Comparison of ENCODE assay signal across 13 cellular contexts in the genomic region with DNA sequence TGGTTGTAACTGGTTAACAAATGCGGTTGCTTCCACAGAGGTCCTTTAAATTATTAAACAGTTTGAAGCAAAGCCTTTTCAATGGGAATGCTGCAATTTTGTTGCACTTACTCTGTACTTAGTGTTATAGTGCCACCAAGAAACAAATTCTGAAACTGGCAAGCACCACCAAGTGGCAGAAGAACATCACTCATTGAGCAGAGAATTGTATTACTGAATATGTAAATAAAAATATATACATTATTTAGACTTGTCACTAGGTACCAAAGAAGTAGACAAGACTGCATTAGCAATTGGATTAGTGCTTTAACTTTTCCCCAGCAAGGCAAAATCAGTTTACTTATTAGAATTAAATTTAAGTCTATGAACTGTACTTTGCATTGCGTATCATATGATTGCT. TPM values are rescaled to one million over a fixed set of nuclear protein-coding genes. Genes with fewer than 3 reads are reported as not detected.
A peak's percentile ranks its signal among the peaks of the same experiment; 100 is the strongest.
DNase-seq lines count a peak whose midpoint lies in the region; FAIRE-seq and TF ChIP-seq lines count a peak whose summit lies in the region.
"Had no signal": no experiment of that assay in that cellular context is flagged by ENCODE, and none has a peak within 500 bp of the region (broad histone marks: within the 10 kb centered on the region; RNA-seq: fewer than 3 reads in every experiment).

No MANE protein-coding gene starts in this region.

- H3K4me1 ChIP-seq in OCI-LY3 (ENCODE audit: low read length) (peaks cover 14% of the 10 kb centered on the region), endothelial cell of umbilical vein (ENCODE audit: control insufficient read depth, extremely low read depth, insufficient read depth, low read length) (peaks cover 27% of the 10 kb centered on the region)

- H2AFZ ChIP-seq in OCI-LY3 (ENCODE audit: low read depth, low read length) (no peak overlapping the region), endothelial cell of umbilical vein (ENCODE audit: low read depth, low read length) (no peak overlapping the region)

- H3K9me3 ChIP-seq in OCI-LY3 (ENCODE audit: insufficient read depth, low read length) (no peaks in the 10 kb centered on the region), endothelial cell of umbilical vein (replicated peaks; ENCODE audit: control insufficient read depth, insufficient read depth, low read length) (no peaks in the 10 kb centered on the region)
- H3K9me3 ChIP-seq: neutrophil had no signal

- no TSS peak for BruUV-seq in endothelial cell of umbilical vein (replicated peaks; lab: Mats Ljungman, UMichigan)

- H4K20me1 ChIP-seq in OCI-LY3 (ENCODE audit: insufficient read depth, low read length) (no peaks in the 10 kb centered on the region), endothelial cell of umbilical vein (replicated peaks; ENCODE audit: control insufficient read depth, extremely low read depth, insufficient read depth, low read length) (no peaks in the 10 kb centered on the region)

- no peak overlapping the region for H3K27ac ChIP-seq in OCI-LY3 (ENCODE audit: low read length)
- H3K27ac ChIP-seq in endothelial cell of umbilical vein (ENCODE audit: insufficient read depth, low read depth, low read length), result no peak overlapping the region
- H3K27ac ChIP-seq: neutrophil had no signal

- CTCF ChIA-PET in endothelial cell of umbilical vein (lab: Charles Lee), result interaction anchor here (6.2 kb wide), 1 partner anchor 35 kb away, joined by 31 read pairs; no protein-coding TSS in a partner anchor

- peak; percentile 24 for FAIRE-seq in endothelial cell of umbilical vein (lab: Jason Lieb, UNC)

- TF ChIP-seq POLR2A in endothelial cell of umbilical vein (IDR thresholded peaks at IDR 0.05; ENCODE audit: low read depth, low read length), result no peak

- H3K27me3 ChIP-seq in OCI-LY3 (ENCODE audit: low read depth, low read length) (no peaks in the 10 kb centered on the region), endothelial cell of umbilical vein (ENCODE audit: control insufficient read depth in 2 of 2, insufficient read depth in 2 of 2, low read length in 2 of 2) (peaks cover 47 to 83% of the 10 kb centered on the region in 2 experiments)

- no peaks in the 10 kb centered on the region for H3K36me3 ChIP-seq in OCI-LY3 (replicated peaks; ENCODE audit: low read depth, low read length)
- no peaks in the 10 kb centered on the region for H3K36me3 ChIP-seq in endothelial cell of umbilical vein (ENCODE audit: control insufficient read depth in 2 of 2, extremely low read depth in 1 of 2, insufficient read depth in 2 of 2, low read length in 2 of 2)
- H3K36me3 ChIP-seq: neutrophil had no signal

- H3K4me2 ChIP-seq in OCI-LY3 (ENCODE audit: low read length) (no peak overlapping the region), endothelial cell of umbilical vein (ENCODE audit: insufficient read depth, low read length) (no peak overlapping the region)

- TF ChIP-seq CTCF in OCI-LY3 (IDR thresholded peaks at IDR 0.05; ENCODE audit: low read depth, low read length) (peak; percentile 50), endothelial cell of umbilical vein (IDR thresholded peaks at IDR 0.05; ENCODE audit: extremely low read depth in 1 of 2, insufficient read depth in 1 of 2, low read depth in 1 of 2, low read length in 2 of 2) (peak in 1 of 2 donors; percentile 12), retinal pigment epithelial cell (conservative IDR thresholded peaks at IDR 0.05; ENCODE audit: low read depth, low read length) (peak; percentile 52), GM20000 (IDR thresholded peaks at IDR 0.05; ENCODE audit: extremely low read depth, missing control alignments) (no peak)

- H3K79me2 ChIP-seq in OCI-LY3 (ENCODE audit: low read length) (no peaks in the 10 kb centered on the region), endothelial cell of umbilical vein (ENCODE audit: control insufficient read depth, insufficient read depth, low read length) (no peaks in the 10 kb centered on the region)

- POLR2A ChIA-PET in endothelial cell of umbilical vein (lab: Charles Lee), result no interaction called here

- intact Hi-C loops in endothelial cell of umbilical vein (cut with micrococcal nuclease), result loop anchor here (2.0 to 10.0 kb wide), 3 partner anchors 29 to 1387 kb away; no protein-coding TSS in a partner anchor

- H3K9ac ChIP-seq in OCI-LY3 (ENCODE audit: low read length) (no peak overlapping the region), endothelial cell of umbilical vein (replicated peaks; ENCODE audit: extremely low read depth, insufficient read depth, low read length) (no peak overlapping the region)

- H3K9me1 ChIP-seq in endothelial cell of umbilical vein (replicated peaks; ENCODE audit: control insufficient read depth, extremely low read depth, insufficient read depth, low read length), result no peaks in the 10 kb centered on the region

- dilution Hi-C loops in endothelial cell of umbilical vein (cut with MboI; ENCODE audit: extremely low pct_ligation_motif_present, low sequenced_read_pairs), result no loop called here

- peak; percentile 11 for DNase-seq in NCI-H1105 treated with DMSO at 0.1 percent for 48 hours (lab: John Stamatoyannopoulos, UW)
- no peak for DNase-seq in NCI-H1105 (lab: John Stamatoyannopoulos, UW)
- DNase-seq in endothelial cell of umbilical vein (ENCODE audit: low read depth, low spot score), result peak; percentile 36
- no peak for DNase-seq in retinal pigment epithelial cell (ENCODE audit: low read depth)
- DNase-seq in activated T-cell treated with anti-CD3 and anti-CD28 coated beads, Interleukin-2, amount 50 U/mL, for 48 hours, result no peak
- no peak for DNase-seq in GM20000 (ENCODE audit: low spot score)
- no peak for DNase-seq in effector CD4-positive, alpha-beta T cell
- DNase-seq: activated T-cell treated with anti-CD3 and anti-CD28 coated beads, Interleukin-2, amount 50 U/mL, for 72 hours; T-helper 9 cell had no signal

- H3K4me3 ChIP-seq in OCI-LY3 (ENCODE audit: low read length) (no peak overlapping the region), endothelial cell of umbilical vein (replicated peaks in 1 of 3; ENCODE audit: insufficient read depth in 1 of 3, low read depth in 1 of 3, low read length in 3 of 3) (no peak overlapping the region), retinal pigment epithelial cell (ENCODE audit: low read length) (no peak overlapping the region)

TF ChIP-seq in endothelial cell of umbilical vein, 7 proteins besides CTCF, POLR2A, EP300 and RAD21:
- TF ChIP-seq EZH2 (IDR thresholded peaks at IDR 0.05; ENCODE audit: borderline replicate concordance, low read depth, low read length, severe bottlenecking) (no peak), GATA2 (IDR thresholded peaks at IDR 0.05; ENCODE audit: insufficient read depth, insufficient read length, low read depth, low read length) (no peak), FOS (IDR thresholded peaks at IDR 0.05; ENCODE audit: borderline replicate concordance, insufficient read depth, low read length) (no peak), JUN (IDR thresholded peaks at IDR 0.05; ENCODE audit: borderline replicate concordance, insufficient read depth, insufficient read length, low read depth) (no peak), MYC (IDR thresholded peaks at IDR 0.05; ENCODE audit: low read depth, low read length) (no peak), POLR2AphosphoS5 (IDR thresholded peaks at IDR 0.05; ENCODE audit: insufficient read depth, low read depth, low read length) (no peak)
- TF ChIP-seq, protein P1, sequence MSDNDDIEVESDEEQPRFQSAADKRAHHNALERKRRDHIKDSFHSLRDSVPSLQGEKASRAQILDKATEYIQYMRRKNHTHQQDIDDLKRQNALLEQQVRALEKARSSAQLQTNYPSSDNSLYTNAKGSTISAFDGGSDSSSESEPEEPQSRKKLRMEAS (IDR thresholded peaks at IDR 0.05; ENCODE audit: insufficient read depth, insufficient read length), result no peak

RNA-seq across cellular contexts. Expression of gene TMEFF2, which starts 2.7 kb away (rescaled TPM):
- total RNA-seq in endothelial cell of umbilical vein, result 0.12 and 0.20 TPM in 2 replicates
- 0.18 and 0.25 TPM in 2 replicates for polyA plus RNA-seq in endothelial cell of umbilical vein
- 0.37 and 0.41 TPM in 2 replicates for polyA plus RNA-seq in endothelial cell of umbilical vein (2011; cell fraction: cytosol; rRNA removed)
- polyA plus RNA-seq in endothelial cell of umbilical vein (2011; cell fraction: nucleus; rRNA removed), result 0.22 and 0.37 TPM in 2 replicates
- 0.33 and 0.45 TPM in 2 replicates for polyA plus RNA-seq in endothelial cell of umbilical vein (2012)
- 0.25 and 1.2 TPM in 2 replicates for polyA minus RNA-seq in endothelial cell of umbilical vein
- not detected for polyA minus RNA-seq in endothelial cell of umbilical vein (2011; cell fraction: cytosol; rRNA and poly(A)+ RNA removed)
- 1.2 and 1.7 TPM in 2 replicates for polyA minus RNA-seq in endothelial cell of umbilical vein (2011; cell fraction: nucleus; rRNA and poly(A)+ RNA removed)
- total RNA-seq: activated T-cell treated with anti-CD3 and anti-CD28 coated beads, Interleukin-2, amount 50 U/mL, for 72 hours; dermis microvascular lymphatic vessel endothelial cell; NCI-H460 had no signal

Comparison
In these comparisons a context has a peak if more than half of its experiments do, and no peak if none do; other contexts are left out.
1. DNase-seq: peak in NCI-H1105 treated with DMSO at 0.1 percent for 48 hours (single experiment) and endothelial cell of umbilical vein (single experiment); none in NCI-H1105 (single experiment), retinal pigment epithelial cell (single experiment), activated T-cell treated with anti-CD3 and anti-CD28 coated beads, Interleukin-2, amount 50 U/mL, for 48 hours (0 of 2), GM20000 (single experiment) and effector CD4-positive, alpha-beta T cell (single experiment).